ENCODE assay signal across 13 cellular contexts in genomic region chr3:10700821-10701220, GRCh38.
DNase-seq lines count a peak whose midpoint lies in the region; ATAC-seq and TF ChIP-seq lines count a peak whose summit lies in the region.
"Had no signal": no experiment of that assay in that cellular context is flagged by ENCODE, and none has a peak within 500 bp of the region (broad histone marks: within the 10 kb centered on the region; RNA-seq: fewer than 3 reads in every experiment).

No MANE protein-coding gene starts in this region.

- TF ChIP-seq CTCF in activated CD8-positive, alpha-beta T cell treated with anti-CD3 and anti-CD28 coated beads for 36 hours (IDR thresholded peaks at IDR 0.05) = no peak

- ATAC-seq in activated CD8-positive, alpha-beta T cell treated with anti-CD3 and anti-CD28 coated beads for 36 hours = peak; percentile 45
- ATAC-seq in activated CD8-positive, alpha-beta T cell treated with anti-CD3 and anti-CD28 coated beads, Interleukin-2, amount 10 ng/mL, durations not matched to agents 7 days and 5 days = no peak
- peak; percentile 82 for ATAC-seq in activated T-helper 17 cell treated with anti-CD3 and anti-CD28 coated beads, Interleukin-2, amount 50 U/mL, for 72 hours (replicated peaks)
- ATAC-seq in stimulated activated naive B cell treated with anti-CD40 and anti-IgM and Interleukin-4, amounts not matched to agents 10 μg/mL and 1 μg/mL and 100 μg/mL, for 72 hours (replicated peaks) = peak; percentile 39 to 54

- H3K27me3 Mint-ChIP-seq in activated CD8-positive, alpha-beta T cell treated with anti-CD3 and anti-CD28 coated beads for 36 hours = peaks cover 52% of the 10 kb centered on the region
- peaks cover 38% of the 10 kb centered on the region for H3K27me3 Mint-ChIP-seq in activated CD8-positive, alpha-beta T cell treated with anti-CD3 and anti-CD28 coated beads, Interleukin-2, amount 10 ng/mL, durations not matched to agents 7 days and 5 days (ENCODE audit: low read depth)
- peaks cover 43% of the 10 kb centered on the region for H3K27me3 Mint-ChIP-seq in activated T-helper 17 cell treated with anti-CD3 and anti-CD28 coated beads, Interleukin-2, amount 50 U/mL, for 72 hours
- H3K27me3 Mint-ChIP-seq in stimulated activated naive B cell treated with anti-CD40 and anti-IgM and Interleukin-4, amounts not matched to agents 10 μg/mL and 1 μg/mL and 100 μg/mL, for 72 hours = peaks cover 51 to 62% of the 10 kb centered on the region in 2 donors

- intact Hi-C loops in activated CD8-positive, alpha-beta T cell treated with anti-CD3 and anti-CD28 coated beads for 36 hours (cut with micrococcal nuclease) = loop anchor here (10.0 kb wide), 1 partner anchor 356 kb away; no protein-coding TSS in a partner anchor

- H3K9me3 Mint-ChIP-seq in activated CD8-positive, alpha-beta T cell treated with anti-CD3 and anti-CD28 coated beads for 36 hours = no peaks in the 10 kb centered on the region
- no peaks in the 10 kb centered on the region for H3K9me3 Mint-ChIP-seq in activated CD8-positive, alpha-beta T cell treated with anti-CD3 and anti-CD28 coated beads, Interleukin-2, amount 10 ng/mL, durations not matched to agents 7 days and 5 days (ENCODE audit: insufficient read depth)
- no peaks in the 10 kb centered on the region for H3K9me3 Mint-ChIP-seq in activated T-helper 17 cell treated with anti-CD3 and anti-CD28 coated beads, Interleukin-2, amount 50 U/mL, for 72 hours
- peaks cover 0 to 4% of the 10 kb centered on the region in 2 donors for H3K9me3 Mint-ChIP-seq in stimulated activated naive B cell treated with anti-CD40 and anti-IgM and Interleukin-4, amounts not matched to agents 10 μg/mL and 1 μg/mL and 100 μg/mL, for 72 hours
- H3K9me3 Mint-ChIP-seq: CD4-positive, alpha-beta T cell; H9 had no signal

- no peaks in the 10 kb centered on the region for H3K4me1 Mint-ChIP-seq in activated CD8-positive, alpha-beta T cell treated with anti-CD3 and anti-CD28 coated beads for 36 hours (ENCODE audit: low read depth)
- no peaks in the 10 kb centered on the region for H3K4me1 Mint-ChIP-seq in activated CD8-positive, alpha-beta T cell treated with anti-CD3 and anti-CD28 coated beads, Interleukin-2, amount 10 ng/mL, durations not matched to agents 7 days and 5 days (ENCODE audit: low read depth)
- H3K4me1 Mint-ChIP-seq in activated T-helper 17 cell treated with anti-CD3 and anti-CD28 coated beads, Interleukin-2, amount 50 U/mL, for 72 hours = no peaks in the 10 kb centered on the region
- H3K4me1 Mint-ChIP-seq in stimulated activated naive B cell treated with anti-CD40 and anti-IgM and Interleukin-4, amounts not matched to agents 10 μg/mL and 1 μg/mL and 100 μg/mL, for 72 hours = peaks cover 0 to 5% of the 10 kb centered on the region in 2 donors

- no peak overlapping the region for H3K27ac Mint-ChIP-seq in activated CD8-positive, alpha-beta T cell treated with anti-CD3 and anti-CD28 coated beads for 36 hours
- H3K27ac Mint-ChIP-seq in activated CD8-positive, alpha-beta T cell treated with anti-CD3 and anti-CD28 coated beads, Interleukin-2, amount 10 ng/mL, durations not matched to agents 7 days and 5 days = no peak overlapping the region
- H3K27ac Mint-ChIP-seq in activated T-helper 17 cell treated with anti-CD3 and anti-CD28 coated beads, Interleukin-2, amount 50 U/mL, for 72 hours = no peak overlapping the region
- H3K27ac Mint-ChIP-seq in stimulated activated naive B cell treated with anti-CD40 and anti-IgM and Interleukin-4, amounts not matched to agents 10 μg/mL and 1 μg/mL and 100 μg/mL, for 72 hours = no peak overlapping the region
- H3K27ac Mint-ChIP-seq: CD4-positive, alpha-beta T cell; H9 had no signal

- no peaks in the 10 kb centered on the region for H3K36me3 Mint-ChIP-seq in activated CD8-positive, alpha-beta T cell treated with anti-CD3 and anti-CD28 coated beads for 36 hours (ENCODE audit: low read depth)
- no peaks in the 10 kb centered on the region for H3K36me3 Mint-ChIP-seq in activated CD8-positive, alpha-beta T cell treated with anti-CD3 and anti-CD28 coated beads, Interleukin-2, amount 10 ng/mL, durations not matched to agents 7 days and 5 days (ENCODE audit: low read depth)
- H3K36me3 Mint-ChIP-seq in activated T-helper 17 cell treated with anti-CD3 and anti-CD28 coated beads, Interleukin-2, amount 50 U/mL, for 72 hours (ENCODE audit: low read depth) = no peaks in the 10 kb centered on the region
- H3K36me3 Mint-ChIP-seq in stimulated activated naive B cell treated with anti-CD40 and anti-IgM and Interleukin-4, amounts not matched to agents 10 μg/mL and 1 μg/mL and 100 μg/mL, for 72 hours = no peaks in the 10 kb centered on the region

- no peak for DNase-seq in activated CD8-positive, alpha-beta T cell treated with anti-CD3 and anti-CD28 coated beads for 36 hours
- no peak for DNase-seq in activated CD8-positive, alpha-beta T cell treated with anti-CD3 and anti-CD28 coated beads, Interleukin-2, amount 10 ng/mL, durations not matched to agents 7 days and 5 days
- DNase-seq in CD1c-positive myeloid dendritic cell (ENCODE audit: extremely low spot score) = peak; percentile 1
- no peak for DNase-seq in stimulated activated naive B cell treated with anti-CD40 and anti-IgM and Interleukin-4, amounts not matched to agents 10 μg/mL and 1 μg/mL and 100 μg/mL, for 72 hours
- no peak for DNase-seq in stimulated activated CD4-positive, alpha-beta T cell treated with anti-CD3 and anti-CD28 coated beads, Interleukin-4, amount 100 ng/mL, for 1 hour
- no peak for DNase-seq in central memory CD4-positive, alpha-beta T cell
- DNase-seq: ACHN; Calu3; CD4-positive, alpha-beta T cell; DMS 273 treated with DMSO at 0.1 percent for 48 hours; GOT3; H9 had no signal

- POLR2A ChIA-PET in activated CD8-positive, alpha-beta T cell treated with anti-CD3 and anti-CD28 coated beads for 36 hours (lab: Charles Lee) = no interaction called here
- POLR2A ChIA-PET in activated CD8-positive, alpha-beta T cell treated with anti-CD3 and anti-CD28 coated beads, Interleukin-2, amount 10 ng/mL, durations not matched to agents 7 days and 5 days (lab: Charles Lee) = no interaction called here

- no peak overlapping the region for H3K4me3 Mint-ChIP-seq in activated CD8-positive, alpha-beta T cell treated with anti-CD3 and anti-CD28 coated beads for 36 hours
- no peak overlapping the region for H3K4me3 Mint-ChIP-seq in activated CD8-positive, alpha-beta T cell treated with anti-CD3 and anti-CD28 coated beads, Interleukin-2, amount 10 ng/mL, durations not matched to agents 7 days and 5 days
- H3K4me3 Mint-ChIP-seq in activated T-helper 17 cell treated with anti-CD3 and anti-CD28 coated beads, Interleukin-2, amount 50 U/mL, for 72 hours = no peak overlapping the region
- H3K4me3 Mint-ChIP-seq in stimulated activated naive B cell treated with anti-CD40 and anti-IgM and Interleukin-4, amounts not matched to agents 10 μg/mL and 1 μg/mL and 100 μg/mL, for 72 hours = no peak overlapping the region
- H3K4me3 Mint-ChIP-seq: CD4-positive, alpha-beta T cell; H9 had no signal

- CTCF ChIA-PET in activated CD8-positive, alpha-beta T cell treated with anti-CD3 and anti-CD28 coated beads for 36 hours (lab: Charles Lee) = no interaction called here
- CTCF ChIA-PET in activated CD8-positive, alpha-beta T cell treated with anti-CD3 and anti-CD28 coated beads, Interleukin-2, amount 10 ng/mL, durations not matched to agents 7 days and 5 days (lab: Charles Lee) = no interaction called here
